Comparison of ENCODE assay signal across 1 cellular context in genomic region chr6:37667050-37667814, GRCh38.
TF ChIP-seq lines count a peak whose summit lies in the region.

No MANE protein-coding gene starts in this region.

TF ChIP-seq in K562, 482 proteins besides CTCF, POLR2A, EP300 and RAD21 (continued from another document and continues in another):
- TF ChIP-seq E2F8 (IDR thresholded peaks at IDR 0.05; ENCODE audit: low read depth, partially characterized antibody) = peak; percentile 76
- 0 out of 2 replicates have a peak, but pooled peaks have one; percentile 41 for TF ChIP-seq ZNF174 (CRISPR knock-in tag; IDR thresholded peaks at IDR 0.05)
- no peak for TF ChIP-seq NFE2L1 (tag; IDR thresholded peaks at IDR 0.05; ENCODE audit: borderline replicate concordance, low read depth)
- TF ChIP-seq NCOA2 (IDR thresholded peaks at IDR 0.05; ENCODE audit: partially characterized antibody in 2 of 2) = no peak
- peak; percentile 65; the same call in 1 of the 2 replicates for TF ChIP-seq LCOR (CRISPR knock-in tag; IDR thresholded peaks at IDR 0.05)
- no peak for TF ChIP-seq THAP12 (CRISPR knock-in tag; IDR thresholded peaks at IDR 0.05)
- no peak for TF ChIP-seq ZNF717 (CRISPR knock-in tag; IDR thresholded peaks at IDR 0.05)
- peak; percentile 97 for TF ChIP-seq OTX1 (CRISPR knock-in tag; IDR thresholded peaks at IDR 0.05)
- peak; percentile 76 for TF ChIP-seq ZNF354B (CRISPR knock-in tag; IDR thresholded peaks at IDR 0.05)
- no peak for TF ChIP-seq NR1H2 (CRISPR knock-in tag; IDR thresholded peaks at IDR 0.05)
- TF ChIP-seq MYBL2 (IDR thresholded peaks at IDR 0.05; ENCODE audit: low read depth) = no peak; the same call in 1 of the 2 replicates
- TF ChIP-seq MYBL2 (CRISPR knock-in tag; IDR thresholded peaks at IDR 0.05; ENCODE audit: borderline replicate concordance) = no peak
- TF ChIP-seq ATF1 (CRISPR knock-in tag; IDR thresholded peaks at IDR 0.05) = no peak
- peak; percentile 84 for TF ChIP-seq ATF1 (tag; IDR thresholded peaks at IDR 0.05)
- no peak for TF ChIP-seq YBX1 (IDR thresholded peaks at IDR 0.05)
- TF ChIP-seq EHMT2 (IDR thresholded peaks at IDR 0.05) = no peak
- TF ChIP-seq FOXA3 (CRISPR knock-in tag; conservative IDR thresholded peaks at IDR 0.05 in 1 of 2, IDR thresholded peaks at IDR 0.05 in 1 of 2) = peak; percentile 25 to 75; a peak in 3 of 4 replicates
- peak; percentile 95 for TF ChIP-seq MTA1 (IDR thresholded peaks at IDR 0.05; ENCODE audit: borderline replicate concordance)
- peak; percentile 99 for TF ChIP-seq KDM1A (IDR thresholded peaks at IDR 0.05)
- peak; percentile 98 for TF ChIP-seq ERF (CRISPR knock-in tag; IDR thresholded peaks at IDR 0.05)
- peak; percentile 98 for TF ChIP-seq ZNF766 (CRISPR knock-in tag; conservative IDR thresholded peaks at IDR 0.05)
- peak; percentile 71 for TF ChIP-seq ZFP1 (CRISPR knock-in tag; IDR thresholded peaks at IDR 0.05)
- TF ChIP-seq HDAC1 (IDR thresholded peaks at IDR 0.05) = peak; percentile 24 to 98; a peak in 3 of 4 replicates
- no peak for TF ChIP-seq NUFIP1 (IDR thresholded peaks at IDR 0.05; ENCODE audit: partially characterized antibody)
- TF ChIP-seq SETDB1 (IDR thresholded peaks at IDR 0.05; ENCODE audit: low read length) = no peak
- peak; percentile 99 for TF ChIP-seq ZNF395 (CRISPR knock-in tag; IDR thresholded peaks at IDR 0.05)
- peak; percentile 99 for TF ChIP-seq TCF3 (CRISPR knock-in tag; IDR thresholded peaks at IDR 0.05)
- TF ChIP-seq PHB (CRISPR knock-in tag; IDR thresholded peaks at IDR 0.05) = no peak
- 0 out of 2 replicates have a peak, but pooled peaks have one; percentile 65 for TF ChIP-seq RHOXF2B (CRISPR knock-in tag; conservative IDR thresholded peaks at IDR 0.05)
- no peak for TF ChIP-seq ZNF165 (CRISPR knock-in tag; IDR thresholded peaks at IDR 0.05; ENCODE audit: borderline replicate concordance)
- TF ChIP-seq JUND (IDR thresholded peaks at IDR 0.05; ENCODE audit: borderline replicate concordance, low read depth, low read length) = peak; percentile 83
- peak; percentile 91; the same call in 2 of the 3 replicates for TF ChIP-seq JUND (tag; IDR thresholded peaks at IDR 0.05; ENCODE audit: borderline replicate concordance, low read depth, low read length)
- no peak for TF ChIP-seq ZNF124 (CRISPR knock-in tag; IDR thresholded peaks at IDR 0.05)
- TF ChIP-seq SRSF1 (IDR thresholded peaks at IDR 0.05; ENCODE audit: low read depth, low read length) = no peak
- TF ChIP-seq PTBP1 (IDR thresholded peaks at IDR 0.05; ENCODE audit: low read depth, low read length) = 0 out of 2 replicates have a peak, but pooled peaks have one; percentile 31
- peak; percentile 77 for TF ChIP-seq IRF9 (tag; IDR thresholded peaks at IDR 0.05)
- TF ChIP-seq HOXB6 (CRISPR knock-in tag; IDR thresholded peaks at IDR 0.05; ENCODE audit: borderline replicate concordance) = no peak
- TF ChIP-seq SMAD4 (CRISPR knock-in tag; conservative IDR thresholded peaks at IDR 0.05) = peak; percentile 98
- peak; percentile 76; the same call in 1 of the 2 replicates for TF ChIP-seq ZNF324 (CRISPR knock-in tag; IDR thresholded peaks at IDR 0.05)
- no peak for TF ChIP-seq ARID4B (CRISPR knock-in tag; IDR thresholded peaks at IDR 0.05)
- peak; percentile 96 for TF ChIP-seq ATF7 (IDR thresholded peaks at IDR 0.05)
- TF ChIP-seq ZNF184 (CRISPR knock-in tag; IDR thresholded peaks at IDR 0.05) = no peak
- TF ChIP-seq ZNF175 (CRISPR knock-in tag; IDR thresholded peaks at IDR 0.05; ENCODE audit: low read depth) = peak; percentile 99
- TF ChIP-seq MCM7 (IDR thresholded peaks at IDR 0.05) = no peak
- TF ChIP-seq ILK (tag; IDR thresholded peaks at IDR 0.05; ENCODE audit: borderline replicate concordance, low read depth) = peak; percentile 64; the same call in 1 of the 2 replicates
- peak; percentile 100 for TF ChIP-seq SOX6 (IDR thresholded peaks at IDR 0.05)
- TF ChIP-seq C11orf30 (IDR thresholded peaks at IDR 0.05; ENCODE audit: low read depth) = peak; percentile 58
- TF ChIP-seq KAT7 (CRISPR knock-in tag; IDR thresholded peaks at IDR 0.05; ENCODE audit: borderline replicate concordance) = no peak
- peak; percentile 38 to 80; a peak in 3 of 4 replicates for TF ChIP-seq MNT (conservative IDR thresholded peaks at IDR 0.05)
- TF ChIP-seq ESRRA (IDR thresholded peaks at IDR 0.05; ENCODE audit: borderline replicate concordance, low read depth) = peak; percentile 94; the same call in 1 of the 2 replicates
- no peak for TF ChIP-seq AFF4 (CRISPR knock-in tag; IDR thresholded peaks at IDR 0.05)
